1 cellular context compared by ENCODE assay signal in the genomic region with DNA sequence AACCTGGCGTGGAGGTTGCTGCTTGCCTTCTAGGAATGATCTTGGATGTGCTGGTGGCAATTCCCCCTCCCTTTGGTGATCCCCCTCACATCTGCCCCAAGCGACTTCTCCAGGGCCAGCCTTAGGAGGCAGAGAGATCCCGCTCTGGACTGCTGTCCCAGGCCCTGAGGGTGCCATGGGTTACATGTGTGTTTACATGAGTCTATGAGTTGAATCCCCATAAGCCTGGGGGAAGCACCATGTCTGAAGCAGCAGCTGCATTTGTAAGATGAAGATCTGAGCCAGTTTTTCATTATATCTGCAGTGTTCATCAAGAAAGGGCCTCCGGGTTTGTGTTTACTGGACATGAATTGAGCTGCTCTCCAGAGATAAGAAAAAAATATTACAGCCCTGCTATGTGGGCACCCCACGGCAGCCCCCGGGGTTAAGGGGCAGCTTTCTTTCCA.
TF ChIP-seq lines count a peak whose summit lies in the region.

No MANE protein-coding gene starts in this region.

TF ChIP-seq in HepG2, 621 proteins besides CTCF, POLR2A, EP300 and RAD21:
- TF ChIP-seq FOXM1 (CRISPR knock-in tag; IDR thresholded peaks at IDR 0.05) (no peak), HMGA1 (CRISPR knock-in tag; conservative IDR thresholded peaks at IDR 0.05) (no peak), DNMT1 (CRISPR knock-in tag; IDR thresholded peaks at IDR 0.05) (no peak), ZNF83 (CRISPR knock-in tag; IDR thresholded peaks at IDR 0.05; ENCODE audit: borderline replicate concordance) (no peak), ZNF382 (CRISPR knock-in tag; IDR thresholded peaks at IDR 0.05; ENCODE audit: borderline replicate concordance) (no peak), SOX6 (IDR thresholded peaks at IDR 0.05) (no peak), SOX6 (CRISPR knock-in tag; IDR thresholded peaks at IDR 0.05) (no peak), TMF1 (CRISPR knock-in tag; IDR thresholded peaks at IDR 0.05; ENCODE audit: low read depth) (no peak), ZNF572 (CRISPR knock-in tag; IDR thresholded peaks at IDR 0.05) (no peak)
- TF ChIP-seq, protein P1, sequence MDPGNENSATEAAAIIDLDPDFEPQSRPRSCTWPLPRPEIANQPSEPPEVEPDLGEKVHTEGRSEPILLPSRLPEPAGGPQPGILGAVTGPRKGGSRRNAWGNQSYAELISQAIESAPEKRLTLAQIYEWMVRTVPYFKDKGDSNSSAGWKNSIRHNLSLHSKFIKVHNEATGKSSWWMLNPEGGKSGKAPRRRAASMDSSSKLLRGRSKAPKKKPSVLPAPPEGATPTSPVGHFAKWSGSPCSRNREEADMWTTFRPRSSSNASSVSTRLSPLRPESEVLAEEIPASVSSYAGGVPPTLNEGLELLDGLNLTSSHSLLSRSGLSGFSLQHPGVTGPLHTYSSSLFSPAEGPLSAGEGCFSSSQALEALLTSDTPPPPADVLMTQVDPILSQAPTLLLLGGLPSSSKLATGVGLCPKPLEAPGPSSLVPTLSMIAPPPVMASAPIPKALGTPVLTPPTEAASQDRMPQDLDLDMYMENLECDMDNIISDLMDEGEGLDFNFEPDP (CRISPR knock-in tag; conservative IDR thresholded peaks at IDR 0.05): no peak
